In the genomic region with DNA sequence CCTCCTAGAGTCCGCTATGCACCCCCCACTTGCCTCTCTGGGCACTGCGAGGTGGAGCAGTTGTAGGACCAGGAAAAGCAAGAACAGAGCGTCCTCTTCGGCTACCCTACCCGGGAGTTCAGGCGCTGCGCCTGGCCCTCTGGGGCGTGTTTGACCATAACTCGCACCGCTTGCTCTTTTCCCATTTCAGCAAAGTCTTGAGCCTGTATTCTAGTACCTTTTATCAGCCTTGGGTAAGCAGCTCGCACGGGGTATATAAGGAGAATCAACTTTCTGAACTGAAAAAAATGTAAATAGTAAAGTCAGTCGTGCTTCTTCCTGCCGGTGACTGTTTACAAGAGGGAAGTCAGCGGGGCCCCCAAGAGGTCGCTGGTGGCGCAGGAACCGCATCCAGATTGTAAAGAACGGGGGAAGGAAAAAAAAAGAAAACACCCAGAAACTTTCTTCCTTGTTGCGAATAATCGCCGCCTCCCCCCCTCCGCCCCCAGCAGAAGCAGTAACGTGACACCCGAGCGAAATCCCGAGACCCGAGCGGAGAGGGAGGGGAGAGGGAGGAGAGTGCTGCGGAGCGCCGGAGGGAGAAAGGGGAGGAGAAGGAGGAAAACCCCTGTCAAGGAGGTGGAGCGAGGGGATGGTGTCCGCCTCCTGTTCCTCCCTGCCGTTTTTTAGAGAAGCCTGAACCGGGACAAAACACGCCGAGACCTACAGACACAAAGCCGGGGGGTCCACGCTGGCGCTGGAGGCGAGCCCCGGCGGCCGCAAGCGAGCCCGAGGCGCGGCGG, we compare ENCODE assay signal across 7 cellular contexts. TPM values are rescaled to one million over a fixed set of nuclear protein-coding genes. Genes with fewer than 3 reads are reported as not detected.
A peak's percentile ranks its signal among the peaks of the same experiment; 100 is the strongest.
DNase-seq lines count a peak whose midpoint lies in the region; ATAC-seq and TF ChIP-seq lines count a peak whose summit lies in the region.

TSS of gene UST (plus strand) at position 668 of the 782 bp plus-strand sequence. CDS start 401 bp downstream, outside the sequence.

- peaks cover 0 to 20% (median 0%) of the 10 kb centered on the region in 4 donors for H3K27me3 ChIP-seq in esophagus squamous epithelium
- no peaks in the 10 kb centered on the region for H3K27me3 ChIP-seq in muscle layer of duodenum (ENCODE audit: low read depth, low read length)
- H3K27me3 ChIP-seq in stomach: peaks cover 0 to 24% (median 11%) of the 10 kb centered on the region in 3 donors

- H3K4me1 Mint-ChIP-seq in activated T-cell treated with anti-CD3 and anti-CD28 coated beads, Interleukin-2, amount 50 U/mL, for 24 hours (ENCODE audit: low read depth): peaks cover 24% of the 10 kb centered on the region

- H3K27ac Mint-ChIP-seq in activated T-cell treated with anti-CD3 and anti-CD28 coated beads, Interleukin-2, amount 50 U/mL, for 24 hours: peak within 1 kb of the TSS; percentile 60

- H3K4me1 ChIP-seq in esophagus squamous epithelium (peaks cover 7 to 41% (median 12%) of the 10 kb centered on the region in 3 donors), muscle layer of duodenum (ENCODE audit: control insufficient read depth in 1 of 2, insufficient read depth in 2 of 2, low read length in 2 of 2) (peaks cover 0 to 13% of the 10 kb centered on the region in 2 donors), stomach (peaks cover 15 to 37% (median 31%) of the 10 kb centered on the region in 4 donors)

- H3K27me3 Mint-ChIP-seq in activated T-cell treated with anti-CD3 and anti-CD28 coated beads, Interleukin-2, amount 50 U/mL, for 24 hours: peaks cover 63% of the 10 kb centered on the region

- H3K4me3 ChIP-seq in esophagus squamous epithelium: peak within 1 kb of the TSS; percentile 42 to 77 (median 68)
- H3K4me3 ChIP-seq in muscle layer of duodenum (ENCODE audit: low read depth in 1 of 2, low read length in 2 of 2): peak within 1 kb of the TSS; percentile 65 to 93
- H3K4me3 ChIP-seq in stomach: peak within 1 kb of the TSS; percentile 67 to 89 (median 78)

- TF ChIP-seq EP300 in stomach (IDR thresholded peaks at IDR 0.05): no peak

- H3K9me3 ChIP-seq in esophagus squamous epithelium: no peaks in the 10 kb centered on the region
- H3K9me3 ChIP-seq in muscle layer of duodenum (ENCODE audit: control insufficient read depth in 1 of 2, low read length in 2 of 2): no peaks in the 10 kb centered on the region
- H3K9me3 ChIP-seq in stomach: no peaks in the 10 kb centered on the region

- peak within 1 kb of the TSS; percentile 68 to 92 (median 82) for H3K27ac ChIP-seq in esophagus squamous epithelium
- H3K27ac ChIP-seq in muscle layer of duodenum (ENCODE audit: low read length): peak within 1 kb of the TSS; percentile 84
- peak within 1 kb of the TSS; percentile 70 to 86 (median 76) for H3K27ac ChIP-seq in stomach

- peak; percentile 44 for ATAC-seq in HG03095 (IDR thresholded peaks at IDR 0.05; ENCODE audit: unreplicated experiment)

- no peaks in the 10 kb centered on the region for H3K9me3 Mint-ChIP-seq in activated T-cell treated with anti-CD3 and anti-CD28 coated beads, Interleukin-2, amount 50 U/mL, for 24 hours

- DNase-seq in NOMO-1 (lab: John Stamatoyannopoulos, UW; ENCODE audit: unreplicated experiment in 2 of 2) (peak; percentile 36 to 68), esophagus squamous epithelium (lab: John Stamatoyannopoulos, UW) (peak; percentile 61), stomach (peak; percentile 59)
- DNase-seq in activated T-cell treated with anti-CD3 and anti-CD28 coated beads, Interleukin-2, amount 50 U/mL, for 24 hours: peak; percentile 68

- TF ChIP-seq CTCF in GM12874 (IDR thresholded peaks at IDR 0.05; ENCODE audit: insufficient read depth, low read depth, low read length): peak; percentile 59
- peak; percentile 25 to 65 (median 36) for TF ChIP-seq CTCF in esophagus squamous epithelium (IDR thresholded peaks at IDR 0.05)
- peak in 1 of 7 experiments; percentile 33 for TF ChIP-seq CTCF in stomach (IDR thresholded peaks at IDR 0.05)

- H3K36me3 ChIP-seq in esophagus squamous epithelium (no peaks in the 10 kb centered on the region), muscle layer of duodenum (ENCODE audit: control insufficient read depth in 1 of 2, insufficient read depth in 2 of 2, low read length in 2 of 2) (no peaks in the 10 kb centered on the region), stomach (no peaks in the 10 kb centered on the region)

- 0% methylated on average over 25 to 42 of the region's 50 CpGs for WGBS in esophagus squamous epithelium, 2 donors
- WGBS in stomach, 5 donors: 0 to 1% (median 1%) methylated on average over 44 to 50 of the region's 50 CpGs

- TF ChIP-seq POLR2A in esophagus squamous epithelium (IDR thresholded peaks at IDR 0.05) (peak in 2 of 4 donors; percentile 33 to 48), stomach (IDR thresholded peaks at IDR 0.05) (no peak)

- peaks cover 1% of the 10 kb centered on the region for H3K36me3 Mint-ChIP-seq in activated T-cell treated with anti-CD3 and anti-CD28 coated beads, Interleukin-2, amount 50 U/mL, for 24 hours (ENCODE audit: low read depth)

- H3K4me3 Mint-ChIP-seq in activated T-cell treated with anti-CD3 and anti-CD28 coated beads, Interleukin-2, amount 50 U/mL, for 24 hours: peak within 1 kb of the TSS; percentile 87

- intact Hi-C loops in esophagus squamous epithelium (cut with DNase I): loop anchor here (5.0 kb wide), 1 partner anchor 201 kb away; no protein-coding TSS in a partner anchor
- intact Hi-C loops in stomach (cut with DNase I; ENCODE audit: low total_unique reads): loop anchor here (5.0 kb wide), 1 partner anchor 201 kb away; no protein-coding TSS in a partner anchor

RNA-seq across cellular contexts. Expression of gene UST, which starts in this region (rescaled TPM):
- total RNA-seq in esophagus squamous epithelium (10 to 100 TPM in 1 of 4 donors, 1 to 10 TPM in 3; 2.9 to 12.0 (median 5.7) TPM), stomach (10 to 100 TPM in 4 of 5 donors, 1 to 10 TPM in 1; 2.5 to 45.8 (median 16.7) TPM)
- 1 to 10 TPM; 2.2 to 6.3 (median 3.6) TPM for polyA plus RNA-seq in stomach

Comparison
In these comparisons a context has a peak if more than half of its experiments do, and no peak if none do; other contexts are left out.
1. Peak in every context shown above with its lines: DNase-seq, ATAC-seq, H3K4me3 ChIP-seq and H3K27ac ChIP-seq.